Comparison of ENCODE assay signal across 14 cellular contexts in the genomic region with DNA sequence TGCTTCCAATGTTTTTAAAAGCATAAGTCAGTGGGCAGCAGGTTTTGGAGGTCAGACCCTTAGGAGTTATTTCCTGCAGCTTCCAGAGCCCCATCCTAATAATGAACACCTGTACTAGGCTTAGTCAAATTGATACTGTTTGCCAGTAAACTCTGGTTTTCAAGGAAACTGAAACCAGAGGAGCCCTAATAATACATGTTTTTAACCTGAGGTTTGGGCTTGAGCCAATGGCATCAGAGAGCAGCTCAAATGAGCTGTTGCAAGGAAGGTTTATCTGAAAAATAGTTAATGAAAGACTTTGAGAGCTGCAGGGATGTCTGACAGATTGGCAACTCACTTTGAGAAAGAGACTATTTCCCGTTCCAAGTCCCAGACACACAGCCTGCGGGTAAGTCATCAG. TPM values are rescaled to one million over a fixed set of nuclear protein-coding genes. Genes with fewer than 3 reads are reported as not detected.
A peak's percentile ranks its signal among the peaks of the same experiment; 100 is the strongest.
DNase-seq lines count a peak whose midpoint lies in the region; ATAC-seq, FAIRE-seq and TF ChIP-seq lines count a peak whose summit lies in the region.
"Had no signal": no experiment of that assay in that cellular context is flagged by ENCODE, and none has a peak within 500 bp of the region (broad histone marks: within the 10 kb centered on the region; RNA-seq: fewer than 3 reads in every experiment).

No MANE protein-coding gene starts in this region.

- FAIRE-seq in GM19239 (lab: Jason Lieb, UNC), result peak; percentile 83
- FAIRE-seq: K562, pancreas had no signal

- peak; percentile 39 for ATAC-seq in HG02623 (IDR thresholded peaks at IDR 0.05; ENCODE audit: unreplicated experiment)
- ATAC-seq in HG03457 (IDR thresholded peaks at IDR 0.05; ENCODE audit: unreplicated experiment), result peak; percentile 60
- ATAC-seq in GM19351 (IDR thresholded peaks at IDR 0.05; ENCODE audit: unreplicated experiment), result no peak
- no peak for ATAC-seq in natural killer cell treated with Interleukin-12 subunit alpha and Interleukin-12 subunit beta and Interleukin-15 and Interleukin-18, amount 100 ng/mL, for 72 hours
- ATAC-seq: K562 had no signal

- H3K4me3 Mint-ChIP-seq in progenitor cell of endocrine pancreas (ENCODE audit: low read depth), result no peak overlapping the region
- no peak overlapping the region for H3K4me3 Mint-ChIP-seq in natural killer cell treated with Interleukin-12 subunit alpha and Interleukin-12 subunit beta and Interleukin-15 and Interleukin-18, amount 100 ng/mL, for 72 hours
- H3K4me3 Mint-ChIP-seq: activated naive CD4-positive, alpha-beta T cell treated with anti-CD3 and anti-CD28 coated beads, Interleukin-2, amount 10 ng/mL, durations not matched to agents 7 days and 5 days; CD4-positive, CD25-positive, alpha-beta regulatory T cell had no signal

- no peak for DNase-seq in GM19239 (ENCODE audit: insufficient read length, low spot score)
- no peak for DNase-seq in progenitor cell of endocrine pancreas (ENCODE audit: low spot score, unreplicated experiment)
- DNase-seq in natural killer cell treated with Interleukin-12 subunit alpha and Interleukin-12 subunit beta and Interleukin-15 and Interleukin-18, amount 100 ng/mL, for 72 hours (ENCODE audit: low spot score), result no peak
- DNase-seq in HuH-7 (ENCODE audit: low spot score), result no peak
- DNase-seq: activated naive CD4-positive, alpha-beta T cell treated with anti-CD3 and anti-CD28 coated beads, Interleukin-2, amount 10 ng/mL, durations not matched to agents 7 days and 5 days; CD4-positive, CD25-positive, alpha-beta regulatory T cell; NCI-H1930; pancreas; transverse colon had no signal

- H3K27me3 Mint-ChIP-seq in progenitor cell of endocrine pancreas, result peaks cover 3% of the 10 kb centered on the region
- H3K27me3 Mint-ChIP-seq in natural killer cell treated with Interleukin-12 subunit alpha and Interleukin-12 subunit beta and Interleukin-15 and Interleukin-18, amount 100 ng/mL, for 72 hours, result no peaks in the 10 kb centered on the region
- H3K27me3 Mint-ChIP-seq: activated naive CD4-positive, alpha-beta T cell treated with anti-CD3 and anti-CD28 coated beads, Interleukin-2, amount 10 ng/mL, durations not matched to agents 7 days and 5 days; CD4-positive, CD25-positive, alpha-beta regulatory T cell had no signal

- no peak for TF ChIP-seq CTCF in progenitor cell of endocrine pancreas (IDR thresholded peaks at IDR 0.05; ENCODE audit: unreplicated experiment)

- peaks cover 5% of the 10 kb centered on the region for H3K4me1 Mint-ChIP-seq in progenitor cell of endocrine pancreas (ENCODE audit: low read depth)
- no peaks in the 10 kb centered on the region for H3K4me1 Mint-ChIP-seq in natural killer cell treated with Interleukin-12 subunit alpha and Interleukin-12 subunit beta and Interleukin-15 and Interleukin-18, amount 100 ng/mL, for 72 hours (ENCODE audit: low read depth in 2 of 2)
- H3K4me1 Mint-ChIP-seq: activated naive CD4-positive, alpha-beta T cell treated with anti-CD3 and anti-CD28 coated beads, Interleukin-2, amount 10 ng/mL, durations not matched to agents 7 days and 5 days; CD4-positive, CD25-positive, alpha-beta regulatory T cell had no signal

- peak overlapping the region; percentile 1 for H3K27ac Mint-ChIP-seq in progenitor cell of endocrine pancreas
- H3K27ac Mint-ChIP-seq in natural killer cell treated with Interleukin-12 subunit alpha and Interleukin-12 subunit beta and Interleukin-15 and Interleukin-18, amount 100 ng/mL, for 72 hours, result no peak overlapping the region
- H3K27ac Mint-ChIP-seq: activated naive CD4-positive, alpha-beta T cell treated with anti-CD3 and anti-CD28 coated beads, Interleukin-2, amount 10 ng/mL, durations not matched to agents 7 days and 5 days; CD4-positive, CD25-positive, alpha-beta regulatory T cell had no signal

- no peaks in the 10 kb centered on the region for H3K36me3 Mint-ChIP-seq in progenitor cell of endocrine pancreas (ENCODE audit: insufficient read depth)
- H3K36me3 Mint-ChIP-seq in natural killer cell treated with Interleukin-12 subunit alpha and Interleukin-12 subunit beta and Interleukin-15 and Interleukin-18, amount 100 ng/mL, for 72 hours, result no peaks in the 10 kb centered on the region
- H3K36me3 Mint-ChIP-seq: activated naive CD4-positive, alpha-beta T cell treated with anti-CD3 and anti-CD28 coated beads, Interleukin-2, amount 10 ng/mL, durations not matched to agents 7 days and 5 days; CD4-positive, CD25-positive, alpha-beta regulatory T cell had no signal

- no peaks in the 10 kb centered on the region for H3K9me3 Mint-ChIP-seq in progenitor cell of endocrine pancreas (ENCODE audit: low read depth)
- H3K9me3 Mint-ChIP-seq in natural killer cell treated with Interleukin-12 subunit alpha and Interleukin-12 subunit beta and Interleukin-15 and Interleukin-18, amount 100 ng/mL, for 72 hours, result peaks cover 6% of the 10 kb centered on the region
- H3K9me3 Mint-ChIP-seq: activated naive CD4-positive, alpha-beta T cell treated with anti-CD3 and anti-CD28 coated beads, Interleukin-2, amount 10 ng/mL, durations not matched to agents 7 days and 5 days had no signal

RNA-seq across cellular contexts. Expression of gene DCC, which starts 54.6 kb away (rescaled TPM):
- total RNA-seq in progenitor cell of endocrine pancreas, result 8.4 and 10.1 TPM in 2 replicates
- not detected for total RNA-seq in natural killer cell treated with Interleukin-12 subunit alpha and Interleukin-12 subunit beta and Interleukin-15 and Interleukin-18, amount 100 ng/mL, for 72 hours
- total RNA-seq: activated CD8-positive, alpha-beta memory T cell treated with anti-CD3 and anti-CD28 coated beads for 36 hours; CD4-positive, CD25-positive, alpha-beta regulatory T cell; K562 had no signal

Comparison
In these comparisons a context has a peak if more than half of its experiments do, and no peak if none do; other contexts are left out.
1. ATAC-seq: peak in HG02623 (single experiment) and HG03457 (single experiment); none in GM19351 (single experiment) and natural killer cell treated with Interleukin-12 subunit alpha and Interleukin-12 subunit beta and Interleukin-15 and Interleukin-18, amount 100 ng/mL, for 72 hours (0 of 2).